ENCODE assay signal across 8 cellular contexts in genomic region chr19:2840794-2841790, GRCh38. TPM values are rescaled to one million over a fixed set of nuclear protein-coding genes. Genes with fewer than 3 reads are reported as not detected.
DNase-seq lines count a peak whose midpoint lies in the region; ATAC-seq and TF ChIP-seq lines count a peak whose summit lies in the region.

ZNF555 (plus strand) TSS chr19:2841475; CDS start chr19:2841573, 98 bp downstream.

- H3K27me3 Mint-ChIP-seq in dendritic cell treated with granulocyte-macrophage colony-stimulating factor and Interleukin-4, amounts not matched to agents 40 ng/mL and 50 ng/mL, for 4 days: no peaks in the 10 kb centered on the region

- POLR2A ChIA-PET in BJ (lab: Charles Lee): interaction anchor here (0.5 to 1.0 kb wide), 2 partner anchors 60 to 139 kb away, joined by 3 read pairs; partner anchors contain the start of gene ZNF57

- intact Hi-C loops in dendritic cell treated with granulocyte-macrophage colony-stimulating factor and Interleukin-4, amounts not matched to agents 40 ng/mL and 50 ng/mL, for 4 days (cut with micrococcal nuclease): loop anchor here (10.0 kb wide), 1 partner anchor 94 kb away; no protein-coding TSS in a partner anchor

- peak; percentile 56 for TF ChIP-seq CTCF in BJ (IDR thresholded peaks at IDR 0.05; ENCODE audit: insufficient read depth, low read depth, low read length)

- H3K4me3 ChIP-seq in BJ (ENCODE audit: low read depth, low read length): peak within 1 kb of the TSS; percentile 93

- no peaks in the 10 kb centered on the region for H3K27me3 ChIP-seq in BJ (ENCODE audit: control insufficient read depth, insufficient read depth, low read length)

- DNase-seq in BJ (ENCODE audit: low read depth) (peak; percentile 95), GM19238 (ENCODE audit: insufficient read length, low spot score) (peak; percentile 94), NCI-H526 treated with DMSO at 0.1 percent for 48 hours (lab: John Stamatoyannopoulos, UW) (peak; percentile 91), left lobe of liver (ENCODE audit: low spot score) (peak; percentile 99)
- peak; percentile 93 to 99 for DNase-seq in activated CD4-positive, alpha-beta T cell treated with anti-CD3 and anti-CD28 coated beads, Interleukin-2, amount 50 U/mL, for 24 hours (ENCODE audit: low read depth in 1 of 2, low spot score in 1 of 2)
- DNase-seq in stimulated activated CD4-positive, alpha-beta T cell treated with anti-CD3 and anti-CD28 coated beads, Interleukin-2, amount 100 ng/mL, for 24 hours: peak; percentile 97 to 99

- CTCF ChIA-PET in BJ (lab: Yijun Ruan, JAX): interaction anchor here (0.8 to 1.6 kb wide), 5 partner anchors 10 to 193 kb away, joined by 3 to 5 read pairs (median 3); partner anchors contain the start of gene ZNF554

- H3K4me1 Mint-ChIP-seq in dendritic cell treated with granulocyte-macrophage colony-stimulating factor and Interleukin-4, amounts not matched to agents 40 ng/mL and 50 ng/mL, for 4 days (ENCODE audit: low read depth): peaks cover 19% of the 10 kb centered on the region

- H3K36me3 Mint-ChIP-seq in dendritic cell treated with granulocyte-macrophage colony-stimulating factor and Interleukin-4, amounts not matched to agents 40 ng/mL and 50 ng/mL, for 4 days (ENCODE audit: low read depth): peaks cover 43% of the 10 kb centered on the region

- ATAC-seq in HG03439 (IDR thresholded peaks at IDR 0.05; ENCODE audit: unreplicated experiment) (peak; percentile 92), left lobe of liver (peak; percentile 96)

- peak within 1 kb of the TSS; percentile 99 for H3K27ac Mint-ChIP-seq in dendritic cell treated with granulocyte-macrophage colony-stimulating factor and Interleukin-4, amounts not matched to agents 40 ng/mL and 50 ng/mL, for 4 days

- H3K36me3 ChIP-seq in BJ (ENCODE audit: control insufficient read depth, insufficient read depth, low read length): no peaks in the 10 kb centered on the region; the same call in 1 of the 2 replicates

- H3K4me3 Mint-ChIP-seq in dendritic cell treated with granulocyte-macrophage colony-stimulating factor and Interleukin-4, amounts not matched to agents 40 ng/mL and 50 ng/mL, for 4 days: peak within 1 kb of the TSS; percentile 95

- peaks cover 17% of the 10 kb centered on the region for H3K9me3 Mint-ChIP-seq in dendritic cell treated with granulocyte-macrophage colony-stimulating factor and Interleukin-4, amounts not matched to agents 40 ng/mL and 50 ng/mL, for 4 days

RNA-seq across cellular contexts. Expression of gene ZNF555, which starts in this region (rescaled TPM):
- 3.0 and 5.0 TPM in 2 replicates for polyA plus RNA-seq in BJ (2011; rRNA removed)
- 3.9 and 5.1 TPM in 2 replicates for polyA minus RNA-seq in BJ (2011; rRNA and poly(A)+ RNA removed)
- 2.0 TPM for total RNA-seq in left lobe of liver

Comparison
In these comparisons a context has a peak if more than half of its experiments do, and no peak if none do; other contexts are left out.
1. Peak in every context shown above with its lines: DNase-seq, ATAC-seq and H3K4me3 ChIP-seq.